ENCODE assay signal across 8 cellular contexts in the genomic region with DNA sequence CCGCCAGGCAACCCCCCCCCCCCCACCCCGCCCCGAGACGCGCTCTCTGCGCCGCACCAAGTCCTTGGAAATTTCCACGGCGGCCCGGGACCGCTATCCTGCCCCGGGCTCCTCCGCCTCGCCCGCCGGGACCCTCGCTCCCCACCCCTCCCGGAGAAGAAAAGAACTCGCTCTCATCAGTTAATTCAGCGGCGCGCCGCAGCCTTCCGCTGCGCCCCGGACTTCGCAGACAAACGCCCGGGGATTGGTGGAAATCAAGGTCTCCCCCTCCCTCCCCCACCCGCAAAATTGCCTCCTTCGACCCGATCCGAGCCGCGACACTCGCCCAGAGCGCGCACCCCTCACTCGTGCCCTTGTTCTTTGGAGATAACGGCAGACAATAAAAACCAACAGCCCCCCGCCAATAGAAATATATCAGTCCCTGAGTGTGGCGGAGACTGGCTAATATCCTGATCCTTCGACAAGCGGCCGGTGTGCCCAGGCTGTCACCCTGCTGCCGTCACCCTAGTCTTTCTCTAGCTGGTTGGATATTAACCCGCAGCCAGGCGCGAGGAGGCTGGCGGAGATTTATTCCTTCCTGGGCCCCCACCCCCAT. TPM values are rescaled to one million over a fixed set of nuclear protein-coding genes. Genes with fewer than 3 reads are reported as not detected.
DNase-seq lines count a peak whose midpoint lies in the region; ATAC-seq, FAIRE-seq and TF ChIP-seq lines count a peak whose summit lies in the region.

Gene ST8SIA1 (minus strand): TSS at position 12 of the 595 bp plus-strand sequence. CDS start 475 bp downstream, outside the sequence.

- DNase-seq in GM12891 (ENCODE audit: insufficient read length, low spot score) = peak; percentile 25
- DNase-seq in SJSA1 (ENCODE audit: low read depth in 1 of 2, low spot score in 2 of 2) = no peak
- peak; percentile 29 to 50 for DNase-seq in heart right ventricle
- peak; percentile 80 for DNase-seq in posterior vena cava (ENCODE audit: low spot score)
- DNase-seq in NCI-H510A treated with DMSO at 0.1 percent for 48 hours (lab: John Stamatoyannopoulos, UW) = no peak
- DNase-seq in KBM-7 = no peak

- H3K9me3 ChIP-seq in SJSA1 (replicated peaks) = 0 out of 2 replicates have a peak, but pooled peaks cover 4% of the 10 kb centered on the region
- H3K9me3 ChIP-seq in heart right ventricle = no peaks in the 10 kb centered on the region

- no peaks in the 10 kb centered on the region for H3K9me3 Mint-ChIP-seq in activated naive CD4-positive, alpha-beta T cell treated with anti-CD3 and anti-CD28 coated beads, Interleukin-2, amount 50 U/mL, for 24 hours

- 0 to 1% methylated on average over 49 to 50 of the region's 50 CpGs for WGBS in heart right ventricle, 2 donors

- peaks cover 9% of the 10 kb centered on the region for H3K27me3 Mint-ChIP-seq in activated naive CD4-positive, alpha-beta T cell treated with anti-CD3 and anti-CD28 coated beads, Interleukin-2, amount 50 U/mL, for 24 hours

- H3K36me3 Mint-ChIP-seq in activated naive CD4-positive, alpha-beta T cell treated with anti-CD3 and anti-CD28 coated beads, Interleukin-2, amount 50 U/mL, for 24 hours = no peaks in the 10 kb centered on the region

- no peak for TF ChIP-seq POLR2A in GM12891 (IDR thresholded peaks at IDR 0.05; ENCODE audit: low read depth, low read length)

- intact Hi-C loops in heart right ventricle (cut with DNase I) = loop anchor here in 9 of 10 donors (2.0 to 10.0 kb wide), 9 partner anchors 108 to 637 kb away; no protein-coding TSS in a partner anchor
- intact Hi-C loops in posterior vena cava (cut with DNase I) = loop anchor here (2.0 to 5.0 kb wide), 4 partner anchors 108 to 1637 kb away; partner anchors contain the start of gene SLCO1C1 (in 1 of the 2)

- no peak for TF ChIP-seq CTCF in heart right ventricle (IDR thresholded peaks at IDR 0.05)

- peak within 1 kb of the TSS; percentile 81 for H3K27ac Mint-ChIP-seq in activated naive CD4-positive, alpha-beta T cell treated with anti-CD3 and anti-CD28 coated beads, Interleukin-2, amount 50 U/mL, for 24 hours

- ATAC-seq in HG02798 (IDR thresholded peaks at IDR 0.05; ENCODE audit: poor library complexity, unreplicated experiment) (peak; percentile 20), heart right ventricle (peak; percentile 55 to 66 (median 60))

- in situ Hi-C loops in KBM-7 (cut with MboI; ENCODE audit: low pct_unique_long_range_greater_than_20kb, low sequenced_read_pairs) = loop anchor here (25.0 kb wide), 1 partner anchor 247 kb away; no protein-coding TSS in a partner anchor

- H3K36me3 ChIP-seq in SJSA1 = no peaks in the 10 kb centered on the region
- H3K36me3 ChIP-seq in heart right ventricle = no peaks in the 10 kb centered on the region

- H3K27me3 ChIP-seq in SJSA1 (replicated peaks) (peaks cover 21% of the 10 kb centered on the region), heart right ventricle (peaks cover 0 to 46% (median 16%) of the 10 kb centered on the region in 7 donors)

- no peak within 1 kb of the TSS for H3K27ac ChIP-seq in SJSA1
- H3K27ac ChIP-seq in heart right ventricle = peak within 1 kb of the TSS in 9 of 10 donors; percentile 7 to 75 (median 54)

- no peak for FAIRE-seq in GM12891 (lab: Jason Lieb, UNC)

- H3K4me1 ChIP-seq in SJSA1 (replicated peaks) (0 out of 2 replicates have a peak, but pooled peaks cover 3% of the 10 kb centered on the region), heart right ventricle (peaks cover 0 to 16% (median 6%) of the 10 kb centered on the region in 9 donors)

- H3K4me3 ChIP-seq in SJSA1 = peak within 1 kb of the TSS; percentile 38
- peak within 1 kb of the TSS; percentile 52 to 72 (median 62) for H3K4me3 ChIP-seq in heart right ventricle

- H3K4me3 Mint-ChIP-seq in activated naive CD4-positive, alpha-beta T cell treated with anti-CD3 and anti-CD28 coated beads, Interleukin-2, amount 50 U/mL, for 24 hours = peak within 1 kb of the TSS; percentile 92

- peaks cover 18% of the 10 kb centered on the region for H3K4me1 Mint-ChIP-seq in activated naive CD4-positive, alpha-beta T cell treated with anti-CD3 and anti-CD28 coated beads, Interleukin-2, amount 50 U/mL, for 24 hours

TF ChIP-seq in GM12891, 5 proteins besides CTCF, POLR2A, EP300 and RAD21:
- TF ChIP-seq SPI1 (IDR thresholded peaks at IDR 0.05; ENCODE audit: low read depth, low read length) (no peak), POLR2AphosphoS5 (IDR thresholded peaks at IDR 0.05; ENCODE audit: low read depth, low read length) (no peak), PAX5 (IDR thresholded peaks at IDR 0.05; ENCODE audit: insufficient read depth, low read length, severe bottlenecking) (no peak), TAF1 (IDR thresholded peaks at IDR 0.05; ENCODE audit: low read depth, low read length) (no peak), POU2F2 (IDR thresholded peaks at IDR 0.05; ENCODE audit: low read depth, low read length) (no peak)

RNA-seq across cellular contexts. Expression of gene ST8SIA1, which starts in this region (rescaled TPM):
- not detected for polyA plus RNA-seq in GM12891 (2012; ENCODE audit: low read depth, missing spikeins)
- total RNA-seq in SJSA1 (2014; rRNA removed; shearing (Covaris generic)) = not detected in 2 replicates
- total RNA-seq in heart right ventricle (1 to 10 TPM; 1.0 to 4.9 (median 2.0) TPM), posterior vena cava (1 to 10 TPM; 2.8 to 4.0 TPM)
- polyA plus RNA-seq in heart right ventricle = 1 to 10 TPM in 1 of 2 donors, under 1 TPM in 1; 0.93 to 1.3 TPM

Comparison
In these comparisons a context has a peak if more than half of its experiments do, and no peak if none do; other contexts are left out.
1. DNase-seq: peak in GM12891 (single experiment), heart right ventricle (2 of 2) and posterior vena cava (single experiment); none in SJSA1 (0 of 2), NCI-H510A treated with DMSO at 0.1 percent for 48 hours (single experiment) and KBM-7 (single experiment).